10 cellular contexts compared by ENCODE assay signal in genomic region chr11:96254854-96255253, GRCh38.
DNase-seq lines count a peak whose midpoint lies in the region; ATAC-seq and TF ChIP-seq lines count a peak whose summit lies in the region.
"Had no signal": no experiment of that assay in that cellular context is flagged by ENCODE, and none has a peak within 500 bp of the region (broad histone marks: within the 10 kb centered on the region; RNA-seq: fewer than 3 reads in every experiment).

No MANE protein-coding gene starts in this region.

- no peak overlapping the region for H3K4me3 ChIP-seq in CD8-positive, alpha-beta T cell (ENCODE audit: low read depth, low read length)
- no peak overlapping the region for H3K4me3 ChIP-seq in MM.1S (ENCODE audit: low read length)
- no peak overlapping the region for H3K4me3 ChIP-seq in osteoblast (ENCODE audit: insufficient read depth, low read length)

- H3K27me3 ChIP-seq in CD8-positive, alpha-beta T cell (ENCODE audit: insufficient read depth, low read length): no peaks in the 10 kb centered on the region
- H3K27me3 ChIP-seq in MM.1S (replicated peaks; ENCODE audit: insufficient read depth, low read length) (no peaks in the 10 kb centered on the region), osteoblast (ENCODE audit: insufficient read depth, low read length) (no peaks in the 10 kb centered on the region)

- H2AFZ ChIP-seq in MM.1S (ENCODE audit: low read length) (no peak overlapping the region), osteoblast (ENCODE audit: low read length) (no peak overlapping the region)

- H3K79me2 ChIP-seq in MM.1S (ENCODE audit: low read length) (peaks cover 64% of the 10 kb centered on the region), osteoblast (ENCODE audit: insufficient read depth, low read length) (peaks cover 93% of the 10 kb centered on the region)

- H3K4me1 ChIP-seq in CD8-positive, alpha-beta T cell (ENCODE audit: insufficient read depth, low read length): peaks cover 89% of the 10 kb centered on the region
- H3K4me1 ChIP-seq in MM.1S (ENCODE audit: low read length) (peaks cover 56% of the 10 kb centered on the region), osteoblast (ENCODE audit: insufficient read depth, low read length) (peaks cover 37% of the 10 kb centered on the region)

- intact Hi-C loops in CD8-positive, alpha-beta T cell (cut with DNase I, micrococcal nuclease): loop anchor here (1.0 to 10.0 kb wide), 4 partner anchors 11 to 243 kb away; no protein-coding TSS in a partner anchor

- no peaks in the 10 kb centered on the region for H3K9me2 ChIP-seq in MM.1S (replicated peaks; ENCODE audit: insufficient read depth, low read length)

- no peaks in the 10 kb centered on the region for H3K36me3 ChIP-seq in CD8-positive, alpha-beta T cell (ENCODE audit: insufficient read depth, low read length)
- no peaks in the 10 kb centered on the region for H3K36me3 ChIP-seq in MM.1S (replicated peaks; ENCODE audit: insufficient read depth, low read length)
- H3K36me3 ChIP-seq in osteoblast (ENCODE audit: insufficient read depth, low read length): no peaks in the 10 kb centered on the region

- CTCF ChIA-PET in CD8-positive, alpha-beta T cell (lab: Charles Lee): interaction anchor here (1.3 to 5.1 kb wide), 5 partner anchors 11 to 87 kb away, joined by 3 to 36 read pairs (median 5); partner anchors contain the start of gene MAML2

- POLR2A ChIA-PET in CD8-positive, alpha-beta T cell (lab: Charles Lee): interaction anchor here (1.1 to 2.0 kb wide), 3 partner anchors 12 to 88 kb away, joined by 3 to 6 read pairs (median 4); partner anchors contain the start of gene MAML2

- H3K9ac ChIP-seq in MM.1S (ENCODE audit: low read length): no peak overlapping the region

- no peaks in the 10 kb centered on the region for H4K20me1 ChIP-seq in MM.1S (ENCODE audit: insufficient read depth, low read length)
- peaks cover 5% of the 10 kb centered on the region for H4K20me1 ChIP-seq in osteoblast (ENCODE audit: insufficient read depth, low read length)

- H3K4me3 Mint-ChIP-seq in CD8-positive, alpha-beta T cell: peak overlapping the region; percentile 65
- H3K4me3 Mint-ChIP-seq in chondrocyte (ENCODE audit: unreplicated experiment): no peak overlapping the region

- H3K27me3 Mint-ChIP-seq in CD8-positive, alpha-beta T cell (ENCODE audit: low read depth): no peaks in the 10 kb centered on the region
- H3K27me3 Mint-ChIP-seq in chondrocyte (ENCODE audit: low read depth): no peaks in the 10 kb centered on the region

- H3K4me1 Mint-ChIP-seq in CD8-positive, alpha-beta T cell (ENCODE audit: low read depth): peaks cover 90% of the 10 kb centered on the region
- peaks cover 62% of the 10 kb centered on the region for H3K4me1 Mint-ChIP-seq in chondrocyte (ENCODE audit: low read depth)

- TF ChIP-seq CTCF in CD8-positive, alpha-beta T cell (IDR thresholded peaks at IDR 0.05): no peak
- TF ChIP-seq CTCF in MM.1S (IDR thresholded peaks at IDR 0.05; ENCODE audit: low read length) (no peak), chondrocyte (IDR thresholded peaks at IDR 0.05) (no peak), osteoblast (IDR thresholded peaks at IDR 0.05; ENCODE audit: extremely low read depth, low read depth, low read length) (no peak)

- H3K9me3 Mint-ChIP-seq in CD8-positive, alpha-beta T cell: no peaks in the 10 kb centered on the region
- H3K9me3 Mint-ChIP-seq in chondrocyte (ENCODE audit: low read depth): no peaks in the 10 kb centered on the region

- peak in 1 of 7 experiments; percentile 24 for DNase-seq in CD8-positive, alpha-beta T cell
- DNase-seq in MM.1S (no peak), chondrocyte (ENCODE audit: low spot score) (no peak), osteoblast (ENCODE audit: insufficient read length, low spot score, missing footprints) (no peak), germinal center (ENCODE audit: low spot score) (no peak), SW 1271 (lab: John Stamatoyannopoulos, UW) (no peak)
- DNase-seq: Karpas-422; NCI-H2081 treated with DMSO at 0.1 percent for 48 hours; stimulated activated CD4-positive, alpha-beta T cell treated with anti-CD3 and anti-CD28 coated beads, Interleukin-15, amount 100 ng/mL, for 24 hours had no signal

- ATAC-seq in CD8-positive, alpha-beta T cell: no peak
- no peak for ATAC-seq in HG03520 (IDR thresholded peaks at IDR 0.05; ENCODE audit: unreplicated experiment)

- peaks cover 10% of the 10 kb centered on the region for H3K36me3 Mint-ChIP-seq in CD8-positive, alpha-beta T cell
- peaks cover 4% of the 10 kb centered on the region for H3K36me3 Mint-ChIP-seq in chondrocyte (ENCODE audit: low read depth)

- H3K4me2 ChIP-seq in MM.1S (ENCODE audit: low read depth, low read length): peak overlapping the region; percentile 74; the same call in 1 of the 2 replicates
- H3K4me2 ChIP-seq in osteoblast (ENCODE audit: insufficient read depth, low read length): no peak overlapping the region

- H3F3A ChIP-seq in MM.1S (ENCODE audit: insufficient read depth, low read length): peaks cover 39% of the 10 kb centered on the region

- no peaks in the 10 kb centered on the region for H3K9me3 ChIP-seq in CD8-positive, alpha-beta T cell (ENCODE audit: low read length)
- H3K9me3 ChIP-seq in MM.1S (replicated peaks; ENCODE audit: insufficient read depth, low read length) (no peaks in the 10 kb centered on the region), osteoblast (ENCODE audit: low read depth, low read length) (no peaks in the 10 kb centered on the region)

- peak overlapping the region; percentile 85 for H3K27ac Mint-ChIP-seq in CD8-positive, alpha-beta T cell
- peak overlapping the region; percentile 5 for H3K27ac Mint-ChIP-seq in chondrocyte (ENCODE audit: unreplicated experiment)

- H3K27ac ChIP-seq in CD8-positive, alpha-beta T cell (ENCODE audit: low read depth, low read length): peak overlapping the region; percentile 38
- H3K27ac ChIP-seq in MM.1S (ENCODE audit: low read length) (no peak overlapping the region), osteoblast (ENCODE audit: low read depth, low read length) (peak overlapping the region; percentile 17)
